Comparison of ENCODE assay signal across 25 cellular contexts in the genomic region with DNA sequence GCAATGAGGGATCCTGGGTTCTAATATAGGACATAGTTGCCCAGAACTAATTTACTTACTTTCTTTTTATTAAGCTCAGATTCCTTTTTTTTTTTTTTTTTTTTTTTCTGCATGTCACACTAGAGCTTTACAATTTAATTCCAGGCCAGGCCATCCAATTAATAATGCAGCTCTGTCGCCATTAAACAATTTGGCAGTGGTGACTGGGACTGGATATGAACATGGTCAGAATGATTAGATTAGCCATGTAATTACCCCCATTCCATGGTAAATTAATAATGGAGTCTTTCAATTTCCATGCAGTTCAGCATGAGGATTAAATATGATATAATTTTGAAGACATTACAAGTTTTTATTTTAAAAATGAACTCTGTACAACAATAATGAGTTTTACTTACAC.
"Had no signal": no experiment of that assay in that cellular context is flagged by ENCODE, and none has a peak within 500 bp of the region (broad histone marks: within the 10 kb centered on the region; RNA-seq: fewer than 3 reads in every experiment).

No MANE protein-coding gene starts in this region.

- H3K4me3 ChIP-seq: neural progenitor cell, ovary, psoas muscle, right lobe of liver, sigmoid colon, stomach, thoracic aorta, thyroid gland, tibial nerve, upper lobe of left lung, vagina had no signal

- H3K27ac ChIP-seq: neural progenitor cell, ovary, parathyroid adenoma, psoas muscle, right lobe of liver, sigmoid colon, stomach, thoracic aorta, thyroid gland, tibial nerve, upper lobe of left lung, vagina had no signal

- DNase-seq: natural killer cell; occipital lobe; ovary; posterior cingulate gyrus; psoas muscle; right cardiac atrium; right lobe of liver; sigmoid colon; small intestine; stimulated activated CD4-positive, alpha-beta T cell treated with anti-CD3 and anti-CD28 coated beads, Interleukin-15, amount 100 ng/mL, for 24 hours; stimulated activated CD4-positive, alpha-beta T cell treated with anti-CD3 and anti-CD28 coated beads, Interleukin-2, amount 100 ng/mL, for 24 hours; stimulated activated CD4-positive, alpha-beta T cell treated with anti-CD3 and anti-CD28 coated beads, Interleukin-2, amount 100 ng/mL, for 48 hours; stimulated activated CD4-positive, alpha-beta T cell treated with anti-CD3 and anti-CD28 coated beads, Interleukin-4, amount 100 ng/mL, for 24 hours; stimulated activated naive B cell treated with anti-CD40 and anti-IgM and Interleukin-4, amounts not matched to agents 10 μg/mL and 1 μg/mL and 100 μg/mL, for 72 hours; stimulated activated naive CD4-positive, alpha-beta T cell treated with Interleukin-2 at 50 U/mL for 16 hours; stomach; thyroid gland; trophoblast cell; upper lobe of left lung had no signal

- H2AFZ ChIP-seq: neural progenitor cell, parathyroid adenoma had no signal

- H3K9ac ChIP-seq: neural progenitor cell, parathyroid adenoma had no signal

- ATAC-seq: natural killer cell; psoas muscle; right cardiac atrium; right lobe of liver; stimulated activated effector memory CD8-positive, alpha-beta T cell treated with anti-CD3 and anti-CD28 coated beads, Interleukin-12 subunit alpha, Interleukin-12 subunit beta, amount 100 ng/mL, for 72 hours; stimulated activated naive B cell treated with anti-CD40 and anti-IgM and Interleukin-4, amounts not matched to agents 10 μg/mL and 1 μg/mL and 100 μg/mL, for 72 hours had no signal

- H3K36me3 ChIP-seq: neural progenitor cell, ovary, right lobe of liver, sigmoid colon, stomach, thoracic aorta, thyroid gland, tibial nerve, upper lobe of left lung, vagina had no signal

- H3K4me2 ChIP-seq: neural progenitor cell had no signal

- H3K4me1 ChIP-seq: parathyroid adenoma, psoas muscle, right lobe of liver, sigmoid colon, stomach, thyroid gland, upper lobe of left lung, vagina had no signal

- H3K9me3 ChIP-seq: ovary, psoas muscle, right lobe of liver, sigmoid colon, stomach, thoracic aorta, thyroid gland, tibial nerve, upper lobe of left lung, vagina had no signal

- H3K79me2 ChIP-seq: parathyroid adenoma had no signal

- H3K27me3 ChIP-seq: neural progenitor cell, ovary, right lobe of liver, sigmoid colon, stomach, thyroid gland, tibial nerve, upper lobe of left lung, vagina had no signal
